ENCODE assay signal across 11 cellular contexts in the genomic region with DNA sequence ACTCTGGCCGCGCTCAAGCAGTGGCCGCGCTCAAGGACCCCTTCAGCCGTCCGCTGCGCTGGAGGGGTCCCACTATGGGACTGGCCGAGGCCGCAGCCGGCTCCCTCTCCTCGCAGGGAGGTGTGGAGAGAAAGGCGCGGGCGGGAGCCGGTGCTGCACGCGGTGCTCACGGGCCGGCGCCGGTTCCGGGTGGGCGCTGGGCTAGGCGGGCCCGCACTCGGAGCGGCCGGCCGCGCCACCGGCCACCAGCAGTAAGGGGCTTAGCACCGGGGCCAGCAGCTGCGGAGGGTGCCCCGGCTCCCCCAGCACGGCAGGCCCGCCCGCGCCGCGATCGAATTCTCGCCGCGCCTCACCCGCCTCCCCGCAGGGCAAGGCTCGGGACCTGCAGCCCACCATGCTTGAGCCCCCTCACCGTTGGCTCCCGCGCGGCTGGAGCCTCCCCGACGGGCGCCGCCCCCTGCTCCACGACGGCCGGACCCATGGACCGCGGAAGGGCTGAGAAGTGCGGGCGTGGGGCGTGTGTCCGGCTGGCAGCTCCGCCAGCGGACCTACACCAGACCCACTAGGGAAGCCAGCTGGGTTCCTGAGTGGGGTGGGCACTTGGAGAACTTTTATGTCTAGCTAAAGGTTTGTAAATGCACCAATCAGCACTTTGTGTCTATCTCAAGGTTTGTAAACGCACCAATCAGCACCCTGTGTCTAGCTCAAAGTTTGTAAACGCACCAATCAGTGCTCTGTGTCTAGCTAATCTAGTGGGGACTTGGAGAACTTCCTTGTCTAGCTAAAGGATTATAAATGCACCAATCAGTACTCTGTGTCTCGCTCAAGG. TPM values are rescaled to one million over a fixed set of nuclear protein-coding genes. Genes with fewer than 3 reads are reported as not detected.
DNase-seq lines count a peak whose midpoint lies in the region; ATAC-seq and TF ChIP-seq lines count a peak whose summit lies in the region.
"Had no signal": no experiment of that assay in that cellular context is flagged by ENCODE, and none has a peak within 500 bp of the region (broad histone marks: within the 10 kb centered on the region; RNA-seq: fewer than 3 reads in every experiment).

No MANE protein-coding gene starts in this region.

- H3K4me3 Mint-ChIP-seq in activated CD8-positive, alpha-beta T cell treated with anti-CD3 and anti-CD28 coated beads, Interleukin-2, amount 10 ng/mL, durations not matched to agents 7 days and 5 days: no peak overlapping the region
- no peak overlapping the region for H3K4me3 Mint-ChIP-seq in glutamatergic neuron (ENCODE audit: unreplicated experiment)
- H3K4me3 Mint-ChIP-seq: natural killer cell treated with Interleukin-12 subunit alpha and Interleukin-12 subunit beta and Interleukin-15 and Interleukin-18, amount 100 ng/mL, for 72 hours had no signal

- intact Hi-C loops in sigmoid colon (cut with DNase I): loop anchor here (2.0 to 5.0 kb wide), 4 partner anchors 50 to 355 kb away; a partner anchor contains a TSS

- H3K9me3 Mint-ChIP-seq in activated CD8-positive, alpha-beta T cell treated with anti-CD3 and anti-CD28 coated beads, Interleukin-2, amount 10 ng/mL, durations not matched to agents 7 days and 5 days (ENCODE audit: insufficient read depth): no peaks in the 10 kb centered on the region
- H3K9me3 Mint-ChIP-seq in glutamatergic neuron (ENCODE audit: unreplicated experiment): peaks cover 4% of the 10 kb centered on the region

- H3K27ac Mint-ChIP-seq in activated CD8-positive, alpha-beta T cell treated with anti-CD3 and anti-CD28 coated beads, Interleukin-2, amount 10 ng/mL, durations not matched to agents 7 days and 5 days: no peak overlapping the region
- H3K27ac Mint-ChIP-seq in glutamatergic neuron (ENCODE audit: unreplicated experiment): no peak overlapping the region
- H3K27ac Mint-ChIP-seq: natural killer cell treated with Interleukin-12 subunit alpha and Interleukin-12 subunit beta and Interleukin-15 and Interleukin-18, amount 100 ng/mL, for 72 hours had no signal

- peak overlapping the region; percentile 2 to 47 (median 24) for H3K27ac ChIP-seq in sigmoid colon

- no peak for TF ChIP-seq EP300 in sigmoid colon (IDR thresholded peaks at IDR 0.05)

- TF ChIP-seq CTCF in glutamatergic neuron (IDR thresholded peaks at IDR 0.05; ENCODE audit: partially characterized antibody, unreplicated experiment) (no peak), sigmoid colon (IDR thresholded peaks at IDR 0.05) (no peak)

- H3K27me3 Mint-ChIP-seq in activated CD8-positive, alpha-beta T cell treated with anti-CD3 and anti-CD28 coated beads, Interleukin-2, amount 10 ng/mL, durations not matched to agents 7 days and 5 days (ENCODE audit: low read depth): peaks cover 25% of the 10 kb centered on the region
- H3K27me3 Mint-ChIP-seq in glutamatergic neuron (ENCODE audit: unreplicated experiment): no peaks in the 10 kb centered on the region

- no peaks in the 10 kb centered on the region for H3K9me3 ChIP-seq in ES-I3 (ENCODE audit: control insufficient read depth, insufficient read depth, low read length)
- peaks cover 0 to 3% (median 0%) of the 10 kb centered on the region in 4 donors for H3K9me3 ChIP-seq in sigmoid colon

- peak; percentile 54 for ATAC-seq in activated CD8-positive, alpha-beta T cell treated with anti-CD3 and anti-CD28 coated beads, Interleukin-2, amount 10 ng/mL, durations not matched to agents 7 days and 5 days
- ATAC-seq in GM18907 (IDR thresholded peaks at IDR 0.05; ENCODE audit: unreplicated experiment): no peak

- H3K4me3 ChIP-seq in sigmoid colon: peak overlapping the region; percentile 45 to 67 (median 59)

- peaks cover 3% of the 10 kb centered on the region for H3K4me1 Mint-ChIP-seq in activated CD8-positive, alpha-beta T cell treated with anti-CD3 and anti-CD28 coated beads, Interleukin-2, amount 10 ng/mL, durations not matched to agents 7 days and 5 days (ENCODE audit: low read depth)
- no peaks in the 10 kb centered on the region for H3K4me1 Mint-ChIP-seq in glutamatergic neuron (ENCODE audit: low read depth, unreplicated experiment)

- DNase-seq in activated CD8-positive, alpha-beta T cell treated with anti-CD3 and anti-CD28 coated beads, Interleukin-2, amount 10 ng/mL, durations not matched to agents 7 days and 5 days: no peak
- DNase-seq in glutamatergic neuron (peak; percentile 18), sigmoid colon (no peak), DMS153 (lab: John Stamatoyannopoulos, UW) (no peak), SIG-M5 treated with dmso at 0.1 percent for 504 hours (lab: John Stamatoyannopoulos, UW; ENCODE audit: unreplicated experiment) (no peak)
- no peak for DNase-seq in activated CD4-positive, alpha-beta T cell treated with anti-CD3 and anti-CD28 coated beads, Interleukin-2, amount 50 U/mL, for 48 hours
- DNase-seq: effector CD4-positive, alpha-beta T cell; NCI-H1092 treated with DMSO at 0.1 percent for 48 hours had no signal

- POLR2A ChIA-PET in activated CD8-positive, alpha-beta T cell treated with anti-CD3 and anti-CD28 coated beads, Interleukin-2, amount 10 ng/mL, durations not matched to agents 7 days and 5 days (lab: Charles Lee): interaction anchor here (0.6 to 1.1 kb wide), 2 partner anchors 50 to 311 kb away, joined by 3 to 5 read pairs; a partner anchor contains a TSS

- H3K4me1 ChIP-seq in ES-I3 (ENCODE audit: insufficient read depth, low read length): peaks cover 7% of the 10 kb centered on the region; the same call in 1 of the 2 replicates
- peaks cover 0 to 16% (median 9%) of the 10 kb centered on the region in 4 donors for H3K4me1 ChIP-seq in sigmoid colon

- peak overlapping the region; percentile 13; the same call in 1 of the 2 replicates for H3K9ac ChIP-seq in ES-I3 (ENCODE audit: low read depth, low read length)

- H3K36me3 Mint-ChIP-seq in activated CD8-positive, alpha-beta T cell treated with anti-CD3 and anti-CD28 coated beads, Interleukin-2, amount 10 ng/mL, durations not matched to agents 7 days and 5 days (ENCODE audit: low read depth): peaks cover 5% of the 10 kb centered on the region
- no peaks in the 10 kb centered on the region for H3K36me3 Mint-ChIP-seq in glutamatergic neuron (ENCODE audit: unreplicated experiment)

- no peak for TF ChIP-seq POLR2A in sigmoid colon (IDR thresholded peaks at IDR 0.05)

- H3K36me3 ChIP-seq in ES-I3 (ENCODE audit: insufficient read depth, low read length) (no peaks in the 10 kb centered on the region), sigmoid colon (no peaks in the 10 kb centered on the region)

- CTCF ChIA-PET in activated CD8-positive, alpha-beta T cell treated with anti-CD3 and anti-CD28 coated beads, Interleukin-2, amount 10 ng/mL, durations not matched to agents 7 days and 5 days (lab: Charles Lee): interaction anchor here (0.9 to 2.4 kb wide), 6 partner anchors 15 to 356 kb away, joined by 3 to 10 read pairs (median 8); a partner anchor contains a TSS

- H3K27me3 ChIP-seq in sigmoid colon: peaks cover 0 to 3% (median 0%) of the 10 kb centered on the region in 3 donors

- WGBS in sigmoid colon, 2 donors: 21 to 30% methylated on average over 69 of the region's 69 CpGs

RNA-seq across cellular contexts. Expression of a gene that starts 49.5 kb away (rescaled TPM):
- total RNA-seq in activated CD8-positive, alpha-beta T cell treated with anti-CD3 and anti-CD28 coated beads, Interleukin-2, amount 10 ng/mL, durations not matched to agents 7 days and 5 days: 10 to 100 TPM; 13.9 to 15.2 TPM
- total RNA-seq in glutamatergic neuron (ENCODE audit: unreplicated experiment) (25.4 TPM), sigmoid colon (10 to 100 TPM in 2 of 4 donors, 1 to 10 TPM in 2; 9.0 to 16.5 (median 11.3) TPM)
- polyA plus RNA-seq in sigmoid colon: 1 to 10 TPM; 3.0 to 4.0 (median 3.9) TPM

RNA-seq across cellular contexts. Expression of a gene that starts 49.7 kb away (rescaled TPM):
- 1 to 10 TPM; 8.9 to 9.5 TPM for total RNA-seq in activated CD8-positive, alpha-beta T cell treated with anti-CD3 and anti-CD28 coated beads, Interleukin-2, amount 10 ng/mL, durations not matched to agents 7 days and 5 days
- 16.7 TPM for total RNA-seq in glutamatergic neuron (ENCODE audit: unreplicated experiment)
- 10 to 100 TPM; 14.3 to 27.1 (median 19.8) TPM for total RNA-seq in sigmoid colon
- polyA plus RNA-seq in sigmoid colon: 1 to 10 TPM; 2.8 to 4.9 (median 3.0) TPM
